7 cellular contexts compared by ENCODE assay signal in genomic region chr10:103256613-103257012, GRCh38.
"Had no signal": no experiment of that assay in that cellular context is flagged by ENCODE, and none has a peak within 500 bp of the region (broad histone marks: within the 10 kb centered on the region; RNA-seq: fewer than 3 reads in every experiment).

No MANE protein-coding gene starts in this region.

- DNase-seq: GDM1, GF-D8 had no signal

- FAIRE-seq: G401.6, GM12891, GM12892, GM18507, GM19239 had no signal
